Comparison of ENCODE assay signal across 1 cellular context in the genomic region with DNA sequence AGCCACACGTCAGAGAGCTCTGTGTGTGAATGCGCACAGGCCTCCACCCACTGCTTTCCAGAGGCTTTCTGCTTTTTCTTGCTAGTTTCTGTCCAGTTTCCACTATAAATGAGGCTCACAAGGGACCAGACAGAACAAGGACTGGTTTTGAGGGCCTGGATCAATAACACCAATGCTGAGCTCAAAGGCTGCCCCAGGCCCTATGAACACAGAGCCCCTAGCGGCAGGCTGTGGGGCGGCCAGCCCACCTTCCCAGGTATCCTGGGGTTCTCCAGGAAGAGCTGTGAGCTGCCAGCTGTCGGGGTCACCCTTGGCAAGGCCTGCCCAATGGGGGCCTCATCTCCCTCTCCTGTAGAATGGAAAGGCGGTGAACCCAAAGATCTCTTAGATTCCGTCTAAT.
TF ChIP-seq lines count a peak whose summit lies in the region.

No MANE protein-coding gene starts in this region.

TF ChIP-seq in HepG2, 621 proteins besides CTCF, POLR2A, EP300 and RAD21 (continued from another document):
- TF ChIP-seq NFAT5 (CRISPR knock-in tag; IDR thresholded peaks at IDR 0.05) (no peak), ZNF609 (CRISPR knock-in tag; IDR thresholded peaks at IDR 0.05; ENCODE audit: borderline replicate concordance) (no peak), ZMYM3 (CRISPR knock-in tag; IDR thresholded peaks at IDR 0.05) (no peak), NFIB (CRISPR knock-in tag; IDR thresholded peaks at IDR 0.05; ENCODE audit: borderline replicate concordance) (no peak), ZNF749 (CRISPR knock-in tag; IDR thresholded peaks at IDR 0.05; ENCODE audit: borderline replicate concordance) (no peak), ELF1 (CRISPR knock-in tag; IDR thresholded peaks at IDR 0.05) (no peak), ZNF256 (CRISPR knock-in tag; conservative IDR thresholded peaks at IDR 0.05) (no peak), ZNF737 (CRISPR knock-in tag; IDR thresholded peaks at IDR 0.05; ENCODE audit: borderline replicate concordance) (no peak), CSRNP2 (CRISPR knock-in tag; conservative IDR thresholded peaks at IDR 0.05; ENCODE audit: low read depth) (no peak), FOXA3 (CRISPR knock-in tag; IDR thresholded peaks at IDR 0.05) (peak; percentile 54; the same call in 1 of the 2 replicates), ZSCAN9 (CRISPR knock-in tag; IDR thresholded peaks at IDR 0.05; ENCODE audit: borderline replicate concordance) (no peak), SOX13 (IDR thresholded peaks at IDR 0.05) (no peak), SOX13 (CRISPR knock-in tag; conservative IDR thresholded peaks at IDR 0.05 in 1 of 2, IDR thresholded peaks at IDR 0.05 in 1 of 2) (no peak), PHF20 (CRISPR knock-in tag; IDR thresholded peaks at IDR 0.05) (no peak), ZNF724P (CRISPR knock-in tag; IDR thresholded peaks at IDR 0.05; ENCODE audit: borderline replicate concordance) (no peak), ZNF670 (CRISPR knock-in tag; IDR thresholded peaks at IDR 0.05; ENCODE audit: borderline replicate concordance) (no peak), HIC2 (CRISPR knock-in tag; IDR thresholded peaks at IDR 0.05; ENCODE audit: low read depth) (no peak), IKZF4 (CRISPR knock-in tag; IDR thresholded peaks at IDR 0.05; ENCODE audit: borderline replicate concordance, low read depth, not compliant biosample characterization) (no peak), THRA (CRISPR knock-in tag; IDR thresholded peaks at IDR 0.05; ENCODE audit: borderline replicate concordance) (peak; percentile 26; the same call in 1 of the 2 replicates), ZBTB1 (CRISPR knock-in tag; IDR thresholded peaks at IDR 0.05; ENCODE audit: borderline replicate concordance) (no peak), RAD51 (IDR thresholded peaks at IDR 0.05; ENCODE audit: borderline replicate concordance) (no peak), AGO1 (IDR thresholded peaks at IDR 0.05; ENCODE audit: low read depth, low read length, poor library complexity, severe bottlenecking) (no peak), MXI1 (IDR thresholded peaks at IDR 0.05; ENCODE audit: borderline replicate concordance, low read depth, low read length) (no peak), KDM2A (CRISPR knock-in tag; IDR thresholded peaks at IDR 0.05; ENCODE audit: borderline replicate concordance, low read depth) (peak; percentile 40; the same call in 1 of the 2 replicates), ZSCAN22 (CRISPR knock-in tag; IDR thresholded peaks at IDR 0.05) (no peak), ZNF543 (CRISPR knock-in tag; IDR thresholded peaks at IDR 0.05) (no peak), SSRP1 (CRISPR knock-in tag; IDR thresholded peaks at IDR 0.05) (no peak), ERF (CRISPR knock-in tag; IDR thresholded peaks at IDR 0.05) (0 out of 2 replicates have a peak, but pooled peaks have one; percentile 32), FOXP1 (IDR thresholded peaks at IDR 0.05) (no peak), FOXP1 (CRISPR knock-in tag; IDR thresholded peaks at IDR 0.05) (no peak), EED (CRISPR knock-in tag; IDR thresholded peaks at IDR 0.05) (no peak), GATA4 (IDR thresholded peaks at IDR 0.05; ENCODE audit: borderline replicate concordance, low read depth) (no peak), MED8 (CRISPR knock-in tag; IDR thresholded peaks at IDR 0.05; ENCODE audit: insufficient replicate concordance) (no peak), ZNF598 (CRISPR knock-in tag; IDR thresholded peaks at IDR 0.05; ENCODE audit: borderline replicate concordance) (0 out of 2 replicates have a peak, but pooled peaks have one; percentile 26), TEAD2 (CRISPR knock-in tag; IDR thresholded peaks at IDR 0.05) (no peak), TBP (CRISPR knock-in tag; IDR thresholded peaks at IDR 0.05) (no peak), HES4 (CRISPR knock-in tag; IDR thresholded peaks at IDR 0.05; ENCODE audit: borderline replicate concordance) (no peak)
- TF ChIP-seq, protein P1, sequence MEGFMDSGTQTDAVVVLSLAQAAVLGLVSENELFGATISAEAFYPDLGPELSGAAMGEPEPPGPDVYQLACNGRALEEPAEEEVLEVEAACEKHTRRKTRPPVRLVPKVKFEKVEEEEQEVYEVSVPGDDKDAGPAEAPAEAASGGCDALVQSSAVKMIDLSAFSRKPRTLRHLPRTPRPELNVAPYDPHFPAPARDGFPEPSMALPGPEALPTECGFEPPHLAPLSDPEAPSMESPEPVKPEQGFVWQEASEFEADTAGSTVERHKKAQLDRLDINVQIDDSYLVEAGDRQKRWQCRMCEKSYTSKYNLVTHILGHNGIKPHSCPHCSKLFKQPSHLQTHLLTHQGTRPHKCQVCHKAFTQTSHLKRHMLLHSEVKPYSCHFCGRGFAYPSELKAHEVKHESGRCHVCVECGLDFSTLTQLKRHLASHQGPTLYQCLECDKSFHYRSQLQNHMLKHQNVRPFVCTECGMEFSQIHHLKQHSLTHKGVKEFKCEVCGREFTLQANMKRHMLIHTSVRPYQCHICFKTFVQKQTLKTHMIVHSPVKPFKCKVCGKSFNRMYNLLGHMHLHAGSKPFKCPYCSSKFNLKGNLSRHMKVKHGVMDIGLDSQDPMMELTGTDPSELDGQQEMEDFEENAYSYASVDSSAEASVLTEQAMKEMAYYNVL (CRISPR knock-in tag; IDR thresholded peaks at IDR 0.05; ENCODE audit: borderline replicate concordance) = no peak
- TF ChIP-seq, protein P2, sequence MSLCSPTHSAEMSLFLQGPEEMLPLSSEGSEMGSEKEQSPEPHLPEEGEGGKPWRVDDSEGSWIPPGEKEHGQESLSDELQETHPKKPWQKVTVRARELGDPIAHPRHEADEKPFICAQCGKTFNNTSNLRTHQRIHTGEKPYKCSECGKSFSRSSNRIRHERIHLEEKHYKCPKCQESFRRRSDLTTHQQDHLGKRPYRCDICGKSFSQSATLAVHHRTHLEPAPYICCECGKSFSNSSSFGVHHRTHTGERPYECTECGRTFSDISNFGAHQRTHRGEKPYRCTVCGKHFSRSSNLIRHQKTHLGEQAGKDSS (CRISPR knock-in tag; IDR thresholded peaks at IDR 0.05; ENCODE audit: borderline replicate concordance, low read depth) = no peak
- TF ChIP-seq, protein P3, sequence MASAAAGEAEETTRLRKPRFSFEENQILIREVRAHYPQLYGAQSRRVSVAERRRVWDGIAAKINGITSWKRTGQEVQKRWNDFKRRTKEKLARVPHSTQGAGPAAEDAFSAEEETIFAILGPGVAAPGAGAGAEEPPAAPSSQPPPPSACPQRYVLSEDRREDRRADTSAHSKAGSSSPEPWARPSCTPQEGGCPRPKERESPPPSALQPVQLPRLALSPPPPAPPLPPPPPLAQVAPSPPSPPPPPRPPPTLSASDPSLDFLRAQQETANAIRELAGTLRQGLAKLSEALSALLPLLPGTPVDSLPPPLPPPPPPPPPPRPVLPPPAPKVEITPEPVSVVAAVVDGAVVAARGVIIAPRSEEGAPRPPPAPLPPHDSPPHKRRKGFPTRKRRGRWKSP (CRISPR knock-in tag; IDR thresholded peaks at IDR 0.05) = no peak
- TF ChIP-seq, protein P4, sequence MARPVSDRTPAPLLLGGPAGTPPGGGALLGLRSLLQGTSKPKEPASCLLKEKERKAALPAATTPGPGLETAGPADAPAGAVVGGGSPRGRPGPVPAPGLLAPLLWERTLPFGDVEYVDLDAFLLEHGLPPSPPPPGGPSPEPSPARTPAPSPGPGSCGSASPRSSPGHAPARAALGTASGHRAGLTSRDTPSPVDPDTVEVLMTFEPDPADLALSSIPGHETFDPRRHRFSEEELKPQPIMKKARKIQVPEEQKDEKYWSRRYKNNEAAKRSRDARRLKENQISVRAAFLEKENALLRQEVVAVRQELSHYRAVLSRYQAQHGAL (CRISPR knock-in tag; IDR thresholded peaks at IDR 0.05; ENCODE audit: not compliant biosample characterization) = no peak
